Comparison of ENCODE assay signal across 1 cellular context in genomic region chr19:10471909-10472308, GRCh38.
TF ChIP-seq lines count a peak whose summit lies in the region.

No MANE protein-coding gene starts in this region.

TF ChIP-seq in K562, 482 proteins besides CTCF, POLR2A, EP300 and RAD21:
- TF ChIP-seq GTF2B (IDR thresholded peaks at IDR 0.05; ENCODE audit: extremely low read depth, insufficient read length) (no peak), ARID3A (IDR thresholded peaks at IDR 0.05; ENCODE audit: borderline replicate concordance, low read depth, low read length) (peak; percentile 61; the same call in 1 of the 2 replicates), TCF15 (CRISPR knock-in tag; IDR thresholded peaks at IDR 0.05) (no peak)
